ENCODE assay signal across 1 cellular context in the genomic region with DNA sequence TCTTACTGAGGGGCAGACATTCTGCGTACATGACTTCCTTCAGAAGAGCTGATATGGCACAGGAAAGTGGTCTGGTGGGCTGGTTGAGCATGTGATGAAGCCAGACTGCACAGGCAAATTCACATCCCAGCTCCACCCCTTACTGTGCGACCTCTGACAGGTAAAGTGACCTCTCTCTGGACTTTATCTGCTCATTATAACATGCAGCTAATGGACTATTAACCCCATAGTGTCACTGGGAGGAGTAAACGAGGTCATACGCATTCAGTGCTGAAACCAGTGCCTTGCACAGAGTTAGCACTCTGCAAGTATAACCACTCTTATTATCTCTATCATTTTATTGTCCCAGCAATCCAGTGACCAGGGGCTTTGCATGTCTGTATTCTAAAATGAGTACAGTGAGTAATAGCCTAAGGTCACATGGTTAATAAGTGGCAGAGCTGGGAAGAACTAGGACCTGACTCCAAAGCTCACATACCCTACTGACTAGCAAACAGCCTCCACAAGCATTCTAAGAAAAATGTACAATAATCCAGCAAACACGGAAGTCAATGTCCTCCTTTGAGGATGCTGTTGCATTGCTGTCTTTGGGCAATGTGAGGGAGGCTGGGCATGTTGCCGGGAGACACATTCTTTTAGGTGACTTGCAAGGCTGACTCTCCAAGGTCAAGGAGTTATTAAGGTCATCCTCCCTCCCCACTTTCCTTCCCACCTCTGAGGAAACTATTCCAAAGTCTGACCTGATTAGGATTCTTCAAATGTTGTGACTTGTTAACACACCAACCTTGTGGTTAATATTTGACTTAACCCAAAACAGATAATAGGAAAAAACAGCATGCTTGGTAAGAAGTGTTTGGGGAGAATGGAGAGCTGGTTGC.
TF ChIP-seq lines count a peak whose summit lies in the region.

No MANE protein-coding gene starts in this region.

TF ChIP-seq in HepG2, 621 proteins besides CTCF, POLR2A, EP300 and RAD21 (continues in another document):
- TF ChIP-seq SP140L (CRISPR knock-in tag; IDR thresholded peaks at IDR 0.05; ENCODE audit: borderline replicate concordance) (no peak), HNF1A (IDR thresholded peaks at IDR 0.05; ENCODE audit: low read depth) (peak; percentile 87), HNF1A (CRISPR knock-in tag; IDR thresholded peaks at IDR 0.05; ENCODE audit: borderline replicate concordance) (peak; percentile 82; the same call in 1 of the 2 replicates), NR2F2 (IDR thresholded peaks at IDR 0.05; ENCODE audit: borderline replicate concordance, low read depth) (peak; percentile 37; the same call in 1 of the 2 replicates), ZNF841 (CRISPR knock-in tag; IDR thresholded peaks at IDR 0.05; ENCODE audit: borderline replicate concordance) (no peak), ZNF792 (CRISPR knock-in tag; IDR thresholded peaks at IDR 0.05) (0 out of 2 replicates have a peak, but pooled peaks have one; percentile 9), GPN1 (CRISPR knock-in tag; IDR thresholded peaks at IDR 0.05; ENCODE audit: borderline replicate concordance) (no peak), ZNF770 (CRISPR knock-in tag; IDR thresholded peaks at IDR 0.05) (0 out of 2 replicates have a peak, but pooled peaks have one; percentile 10), U2AF1 (optimal IDR thresholded peaks at IDR 0.05; ENCODE audit: low read depth, low read length) (no peak), ZNF768 (CRISPR knock-in tag; IDR thresholded peaks at IDR 0.05) (no peak), XBP1 (CRISPR knock-in tag; IDR thresholded peaks at IDR 0.05) (no peak), POGZ (CRISPR knock-in tag; IDR thresholded peaks at IDR 0.05) (peak; percentile 73), ZNF501 (CRISPR knock-in tag; IDR thresholded peaks at IDR 0.05) (peak; percentile 17; the same call in 1 of the 2 replicates), MAF1 (CRISPR knock-in tag; IDR thresholded peaks at IDR 0.05; ENCODE audit: borderline replicate concordance) (no peak), SKI (IDR thresholded peaks at IDR 0.05; ENCODE audit: partially characterized antibody) (peak; percentile 18), FOXC1 (CRISPR knock-in tag; IDR thresholded peaks at IDR 0.05; ENCODE audit: borderline replicate concordance) (peak; percentile 68; the same call in 1 of the 2 replicates), NFYC (CRISPR knock-in tag; IDR thresholded peaks at IDR 0.05) (no peak), ZKSCAN8 (CRISPR knock-in tag; IDR thresholded peaks at IDR 0.05; ENCODE audit: borderline replicate concordance) (0 out of 2 replicates have a peak, but pooled peaks have one; percentile 26), NFKBIZ (CRISPR knock-in tag; IDR thresholded peaks at IDR 0.05) (no peak), ZNF318 (CRISPR knock-in tag; IDR thresholded peaks at IDR 0.05) (no peak), ZNF256 (CRISPR knock-in tag; conservative IDR thresholded peaks at IDR 0.05) (no peak), RAD51 (IDR thresholded peaks at IDR 0.05; ENCODE audit: borderline replicate concordance) (peak; percentile 34; the same call in 1 of the 2 replicates), NR2F6 (IDR thresholded peaks at IDR 0.05) (peak; percentile 74), NR2F6 (CRISPR knock-in tag; IDR thresholded peaks at IDR 0.05) (peak; percentile 45; the same call in 1 of the 2 replicates), ERF (CRISPR knock-in tag; IDR thresholded peaks at IDR 0.05) (0 out of 2 replicates have a peak, but pooled peaks have one; percentile 21), RBAK (CRISPR knock-in tag; IDR thresholded peaks at IDR 0.05) (no peak), SUZ12 (IDR thresholded peaks at IDR 0.05; ENCODE audit: low read depth, low read length) (no peak), HDAC2 (CRISPR knock-in tag; IDR thresholded peaks at IDR 0.05) (peak; percentile 77), MED13 (CRISPR knock-in tag; IDR thresholded peaks at IDR 0.05) (no peak), POGK (CRISPR knock-in tag; conservative IDR thresholded peaks at IDR 0.05) (no peak), SAFB2 (CRISPR knock-in tag; IDR thresholded peaks at IDR 0.05; ENCODE audit: borderline replicate concordance, low read depth) (peak; percentile 45; the same call in 1 of the 2 replicates), ZFP91 (CRISPR knock-in tag; IDR thresholded peaks at IDR 0.05; ENCODE audit: borderline replicate concordance) (no peak)
- TF ChIP-seq, protein P1, sequence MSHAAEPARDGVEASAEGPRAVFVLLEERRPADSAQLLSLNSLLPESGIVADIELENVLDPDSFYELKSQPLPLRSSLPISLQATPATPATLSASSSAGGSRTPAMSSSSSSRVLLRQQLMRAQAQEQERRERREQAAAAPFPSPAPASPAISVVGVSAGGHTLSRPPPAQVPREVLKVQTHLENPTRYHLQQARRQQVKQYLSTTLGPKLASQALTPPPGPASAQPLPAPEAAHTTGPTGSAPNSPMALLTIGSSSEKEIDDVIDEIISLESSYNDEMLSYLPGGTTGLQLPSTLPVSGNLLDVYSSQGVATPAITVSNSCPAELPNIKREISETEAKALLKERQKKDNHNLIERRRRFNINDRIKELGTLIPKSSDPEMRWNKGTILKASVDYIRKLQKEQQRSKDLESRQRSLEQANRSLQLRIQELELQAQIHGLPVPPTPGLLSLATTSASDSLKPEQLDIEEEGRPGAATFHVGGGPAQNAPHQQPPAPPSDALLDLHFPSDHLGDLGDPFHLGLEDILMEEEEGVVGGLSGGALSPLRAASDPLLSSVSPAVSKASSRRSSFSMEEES (CRISPR knock-in tag; IDR thresholded peaks at IDR 0.05): peak; percentile 49; the same call in 1 of the 2 replicates
- TF ChIP-seq, protein P2, sequence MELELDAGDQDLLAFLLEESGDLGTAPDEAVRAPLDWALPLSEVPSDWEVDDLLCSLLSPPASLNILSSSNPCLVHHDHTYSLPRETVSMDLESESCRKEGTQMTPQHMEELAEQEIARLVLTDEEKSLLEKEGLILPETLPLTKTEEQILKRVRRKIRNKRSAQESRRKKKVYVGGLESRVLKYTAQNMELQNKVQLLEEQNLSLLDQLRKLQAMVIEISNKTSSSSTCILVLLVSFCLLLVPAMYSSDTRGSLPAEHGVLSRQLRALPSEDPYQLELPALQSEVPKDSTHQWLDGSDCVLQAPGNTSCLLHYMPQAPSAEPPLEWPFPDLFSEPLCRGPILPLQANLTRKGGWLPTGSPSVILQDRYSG (CRISPR knock-in tag; IDR thresholded peaks at IDR 0.05): no peak
